ENCODE assay signal across 8 cellular contexts in genomic region chr2:126776701-126777619, GRCh38.
DNase-seq lines count a peak whose midpoint lies in the region; ATAC-seq, FAIRE-seq and TF ChIP-seq lines count a peak whose summit lies in the region.

No MANE protein-coding gene starts in this region.

- no peak for TF ChIP-seq EP300 in HepG2 (IDR thresholded peaks at IDR 0.05; ENCODE audit: low read depth in 2 of 2, low read length in 2 of 2)
- TF ChIP-seq EP300 in HepG2 (CRISPR knock-in tag; IDR thresholded peaks at IDR 0.05; ENCODE audit: borderline replicate concordance), result no peak

- 12% methylated on average over 43 of the region's 66 CpGs for WGBS in HepG2 (ENCODE audit: low lambda C conversion rate)

- no peaks in the 10 kb centered on the region for H3K79me2 ChIP-seq in HepG2 (ENCODE audit: insufficient read depth, low read length)

- H3K36me3 ChIP-seq in HepG2 (replicated peaks in 1 of 2; ENCODE audit: control insufficient read depth in 1 of 2, insufficient read depth in 2 of 2, low read length in 2 of 2), result no peaks in the 10 kb centered on the region

- TF ChIP-seq POLR2A in HepG2 (IDR thresholded peaks at IDR 0.05; ENCODE audit: insufficient read depth in 1 of 2, low read depth in 2 of 2, low read length in 2 of 2), result no peak

- no peak overlapping the region for H2AFZ ChIP-seq in HepG2 (ENCODE audit: low read length)

- H3K27ac ChIP-seq in AG04450 (ENCODE audit: low read depth, low read length) (no peak overlapping the region), HepG2 (ENCODE audit: extremely low read length, insufficient read depth, low read length) (no peak overlapping the region)

- in situ Hi-C loops in HepG2 (cut with HindIII; ENCODE audit: extremely low pct_ligation_motif_present, low pct_unique_long_range_greater_than_20kb), result loop anchor here (5.0 to 25.0 kb wide), 3 partner anchors 250 to 1965 kb away; no protein-coding TSS in a partner anchor

- H3K27me3 ChIP-seq in AG04450 (ENCODE audit: control insufficient read depth, insufficient read depth, low read length) (peaks cover 6% of the 10 kb centered on the region), HepG2 (ENCODE audit: control insufficient read depth in 1 of 2, insufficient read depth in 2 of 2, low read length in 2 of 2) (peaks cover 8 to 63% of the 10 kb centered on the region in 2 experiments; a peak in 4 of 5 replicates)

- no peaks in the 10 kb centered on the region; the same call in 1 of the 2 replicates for H3K9me3 ChIP-seq in AG04450 (ENCODE audit: control insufficient read depth, insufficient read depth, low read length)
- no peaks in the 10 kb centered on the region for H3K9me3 ChIP-seq in HepG2 (ENCODE audit: low read length)

- H3K4me1 ChIP-seq in HepG2 (ENCODE audit: insufficient read depth, low read length), result peaks cover 8% of the 10 kb centered on the region

- TF ChIP-seq CTCF in AG04450 (IDR thresholded peaks at IDR 0.05; ENCODE audit: low read depth, low read length) (peak; percentile 99), HepG2 (CRISPR knock-in tag; IDR thresholded peaks at IDR 0.05) (peak; percentile 98)

- CTCF ChIA-PET in AG04450 (lab: Charles Lee) (interaction anchor here (0.5 to 6.3 kb wide), 28 partner anchors 12 to 1032 kb away, joined by 3 to 118 read pairs (median 4); no protein-coding TSS in a partner anchor), HepG2 (lab: Yijun Ruan, JAX; ENCODE audit: low intra/inter-chr PET ratio, low total read pairs) (interaction anchor here (0.7 to 3.4 kb wide), 4 partner anchors 246 to 532 kb away, joined by 3 to 21 read pairs (median 6); no protein-coding TSS in a partner anchor)

- ATAC-seq in GM18517 (IDR thresholded peaks at IDR 0.05; ENCODE audit: unreplicated experiment), result peak; percentile 79
- peak; percentile 67 for ATAC-seq in HG03060 (IDR thresholded peaks at IDR 0.05; ENCODE audit: low read depth, unreplicated experiment)
- peak; percentile 91 for ATAC-seq in HepG2

- FAIRE-seq in HepG2 (lab: Jason Lieb, UNC), result peak; percentile 87

- BruUV-seq in HepG2 (replicated peaks; lab: Mats Ljungman, UMichigan), result no TSS peak

- intact Hi-C loops in HepG2 (cut with micrococcal nuclease; ENCODE audit: unreplicated experiment), result no loop called here

- POLR2A ChIA-PET in AG04450 (lab: Yijun Ruan, JAX) (interaction anchor here (1.1 kb wide), 1 partner anchor 249 kb away, joined by 5 read pairs; no protein-coding TSS in a partner anchor), HepG2 (lab: Yijun Ruan, JAX) (interaction anchor here (0.5 kb wide), 1 partner anchor 761 kb away, joined by 3 read pairs; no protein-coding TSS in a partner anchor)

- peak; percentile 21 for DNase-seq in AG04450 (ENCODE audit: low read depth, low spot score)
- peak; percentile 77 for DNase-seq in NCI-H2227 treated with DMSO at 0.1 percent for 48 hours (lab: John Stamatoyannopoulos, UW)
- DNase-seq in activated CD4-positive, alpha-beta T cell treated with anti-CD3 and anti-CD28 coated beads, Interleukin-2, amount 50 U/mL, for 24 hours (ENCODE audit: low read depth in 1 of 2, low spot score in 1 of 2), result peak; percentile 66 to 69
- peak; percentile 11 to 64 for DNase-seq in dermis microvascular lymphatic vessel endothelial cell (ENCODE audit: low read depth in 2 of 2)
- peak; percentile 40 for DNase-seq in HepG2 (ENCODE audit: low spot score)
- DNase-seq in stimulated activated CD4-positive, alpha-beta T cell treated with anti-CD3 and anti-CD28 coated beads, Interleukin-2, amount 100 ng/mL, for 4 hours (ENCODE audit: low read depth), result peak; percentile 68

- peak overlapping the region; percentile 24; the same call in 1 of the 2 replicates for H3K9ac ChIP-seq in HepG2 (ENCODE audit: insufficient read depth, low read depth, low read length)

- TF ChIP-seq RAD21 in HepG2 (CRISPR knock-in tag; IDR thresholded peaks at IDR 0.05), result peak; percentile 95

- peak overlapping the region; percentile 91 for H3K4me2 ChIP-seq in HepG2 (ENCODE audit: low read depth, low read length)

- H4K20me1 ChIP-seq in HepG2 (ENCODE audit: insufficient read depth, low read length), result no peaks in the 10 kb centered on the region

- H3K4me3 ChIP-seq in AG04450 (ENCODE audit: low read depth, low read length) (peak overlapping the region; percentile 62), HepG2 (replicated peaks in 1 of 3; ENCODE audit: insufficient read depth in 1 of 3, low read depth in 2 of 3, low read length in 3 of 3) (peak overlapping the region; percentile 33 to 71 (median 42); a peak in 5 of 6 replicates)

TF ChIP-seq in HepG2, 621 proteins besides CTCF, POLR2A, EP300 and RAD21 (continues in another document):
- 0 out of 2 replicates have a peak, but pooled peaks have one; percentile 62 for TF ChIP-seq ZNF280D (CRISPR knock-in tag; IDR thresholded peaks at IDR 0.05)
- 0 out of 2 replicates have a peak, but pooled peaks have one; percentile 50 for TF ChIP-seq ZNF710 (CRISPR knock-in tag; IDR thresholded peaks at IDR 0.05; ENCODE audit: borderline replicate concordance)
- 0 out of 2 replicates have a peak, but pooled peaks have one; percentile 35 for TF ChIP-seq MEF2D (CRISPR knock-in tag; IDR thresholded peaks at IDR 0.05)
- TF ChIP-seq HOXA3 (CRISPR knock-in tag; IDR thresholded peaks at IDR 0.05), result peak; percentile 23; the same call in 1 of the 2 replicates
- TF ChIP-seq MYNN (CRISPR knock-in tag; IDR thresholded peaks at IDR 0.05; ENCODE audit: low read depth), result 0 out of 2 replicates have a peak, but pooled peaks have one; percentile 0
- TF ChIP-seq GZF1 (CRISPR knock-in tag; IDR thresholded peaks at IDR 0.05), result no peak
- no peak for TF ChIP-seq ZBTB37 (CRISPR knock-in tag; IDR thresholded peaks at IDR 0.05)
- no peak for TF ChIP-seq NR2F2 (IDR thresholded peaks at IDR 0.05; ENCODE audit: borderline replicate concordance, low read depth)
- peak; percentile 91 for TF ChIP-seq ZNF572 (CRISPR knock-in tag; IDR thresholded peaks at IDR 0.05)
- no peak for TF ChIP-seq CREB1 (IDR thresholded peaks at IDR 0.05)
- TF ChIP-seq CREB1 (CRISPR knock-in tag; IDR thresholded peaks at IDR 0.05), result no peak
- no peak for TF ChIP-seq SAFB2 (CRISPR knock-in tag; IDR thresholded peaks at IDR 0.05; ENCODE audit: borderline replicate concordance, low read depth)
- TF ChIP-seq ZNF605 (CRISPR knock-in tag; IDR thresholded peaks at IDR 0.05), result no peak
- peak; percentile 53; the same call in 1 of the 2 replicates for TF ChIP-seq ZNF788 (CRISPR knock-in tag; IDR thresholded peaks at IDR 0.05; ENCODE audit: borderline replicate concordance)

Comparison
In these comparisons a context has a peak if more than half of its experiments do, and no peak if none do; other contexts are left out.
1. DNase-seq: peak in every context shown above with its lines; median percentile 77 in NCI-H2227 treated with DMSO at 0.1 percent for 48 hours; 68 in stimulated activated CD4-positive, alpha-beta T cell treated with anti-CD3 and anti-CD28 coated beads, Interleukin-2, amount 100 ng/mL, for 4 hours; 68 in activated CD4-positive, alpha-beta T cell treated with anti-CD3 and anti-CD28 coated beads, Interleukin-2, amount 50 U/mL, for 24 hours; 40 in HepG2; 38 in dermis microvascular lymphatic vessel endothelial cell; 21 in AG04450.